ENCODE assay signal across 18 cellular contexts in genomic region chr1:100390507-100390906, GRCh38. TPM values are rescaled to one million over a fixed set of nuclear protein-coding genes. Genes with fewer than 3 reads are reported as not detected.
DNase-seq lines count a peak whose midpoint lies in the region; ATAC-seq, FAIRE-seq and TF ChIP-seq lines count a peak whose summit lies in the region.
"Had no signal": no experiment of that assay in that cellular context is flagged by ENCODE, and none has a peak within 500 bp of the region (broad histone marks: within the 10 kb centered on the region; RNA-seq: fewer than 3 reads in every experiment).

No MANE protein-coding gene starts in this region.

- peaks cover 78% of the 10 kb centered on the region for H3K4me1 Mint-ChIP-seq in activated naive CD8-positive, alpha-beta T cell treated with anti-CD3 and anti-CD28 coated beads, Interleukin-2, amount 50 U/mL, for 24 hours

- peaks cover 11% of the 10 kb centered on the region for H3K4me1 ChIP-seq in cardiac muscle cell (ENCODE audit: low read depth)
- peaks cover 0 to 46% (median 10%) of the 10 kb centered on the region in 9 donors for H3K4me1 ChIP-seq in heart right ventricle
- peaks cover 0 to 24% (median 22%) of the 10 kb centered on the region in 4 donors for H3K4me1 ChIP-seq in esophagus muscularis mucosa
- H3K4me1 ChIP-seq: SJCRH30 had no signal

- H3K27ac Mint-ChIP-seq in activated naive CD8-positive, alpha-beta T cell treated with anti-CD3 and anti-CD28 coated beads, Interleukin-2, amount 50 U/mL, for 24 hours, result peak overlapping the region; percentile 6

- DNase-seq in cardiac muscle cell (ENCODE audit: low read depth in 1 of 2, low spot score in 1 of 2), result no peak
- no peak for DNase-seq in heart right ventricle
- no peak for DNase-seq in GM19239 (ENCODE audit: insufficient read length, low spot score)
- no peak for DNase-seq in activated naive CD8-positive, alpha-beta T cell treated with anti-CD3 and anti-CD28 coated beads, Interleukin-2, amount 50 U/mL, for 24 hours
- no peak for DNase-seq in esophagus muscularis mucosa (ENCODE audit: extremely low spot score)
- DNase-seq in NCI-H2196 treated with DMSO at 0.1 percent for 48 hours (lab: John Stamatoyannopoulos, UW; ENCODE audit: unreplicated experiment), result no peak
- no peak for DNase-seq in DMS 273 treated with DMSO at 0.1 percent for 48 hours (lab: John Stamatoyannopoulos, UW)
- DNase-seq: GDM1, GM23248, KBM-7, NCI-H1436, NCI-H2029, NCI-H2171, NCI-H774, PC-3, SJCRH30 had no signal

- TF ChIP-seq POLR2A in esophagus muscularis mucosa (IDR thresholded peaks at IDR 0.05; ENCODE audit: low read depth), result no peak

- H3K9me3 ChIP-seq in cardiac muscle cell (ENCODE audit: low read depth), result no peaks in the 10 kb centered on the region
- no peaks in the 10 kb centered on the region for H3K9me3 ChIP-seq in heart right ventricle
- H3K9me3 ChIP-seq in esophagus muscularis mucosa, result no peaks in the 10 kb centered on the region
- H3K9me3 ChIP-seq: SJCRH30 had no signal

- H3K27me3 ChIP-seq in cardiac muscle cell, result no peaks in the 10 kb centered on the region
- no peaks in the 10 kb centered on the region for H3K27me3 ChIP-seq in heart right ventricle
- H3K27me3 ChIP-seq in esophagus muscularis mucosa, result no peaks in the 10 kb centered on the region
- H3K27me3 ChIP-seq: SJCRH30 had no signal

- H3K36me3 ChIP-seq in cardiac muscle cell, result no peaks in the 10 kb centered on the region
- H3K36me3 ChIP-seq in heart right ventricle, result peaks cover 0 to 33% (median 0%) of the 10 kb centered on the region in 9 donors
- peaks cover 0 to 11% (median 5%) of the 10 kb centered on the region in 4 donors for H3K36me3 ChIP-seq in esophagus muscularis mucosa

- TF ChIP-seq CTCF in cardiac muscle cell (IDR thresholded peaks at IDR 0.05; ENCODE audit: low read depth, low read length) (no peak), heart right ventricle (IDR thresholded peaks at IDR 0.05) (no peak), esophagus muscularis mucosa (IDR thresholded peaks at IDR 0.05) (no peak)

- H3K4me3 Mint-ChIP-seq in activated naive CD8-positive, alpha-beta T cell treated with anti-CD3 and anti-CD28 coated beads, Interleukin-2, amount 50 U/mL, for 24 hours, result no peak overlapping the region

- intact Hi-C loops in heart right ventricle (cut with DNase I) (no loop called here), esophagus muscularis mucosa (cut with DNase I) (no loop called here)

- no peak for ATAC-seq in heart right ventricle
- no peak for ATAC-seq in activated naive CD8-positive, alpha-beta T cell treated with anti-CD3 and anti-CD28 coated beads, Interleukin-2, amount 50 U/mL, for 24 hours
- ATAC-seq: GM12878, HCT116, PC-3 had no signal

- H3K4me3 ChIP-seq in cardiac muscle cell (no peak overlapping the region), heart right ventricle (no peak overlapping the region), esophagus muscularis mucosa (no peak overlapping the region)
- H3K4me3 ChIP-seq: GM12878, GM23248, SJCRH30 had no signal

- no peaks in the 10 kb centered on the region for H3K27me3 Mint-ChIP-seq in activated naive CD8-positive, alpha-beta T cell treated with anti-CD3 and anti-CD28 coated beads, Interleukin-2, amount 50 U/mL, for 24 hours

- FAIRE-seq in GM19239 (lab: Jason Lieb, UNC), result peak; percentile 18
- FAIRE-seq: GM12878 had no signal

- peak overlapping the region; percentile 47 for H3K27ac ChIP-seq in cardiac muscle cell
- H3K27ac ChIP-seq in heart right ventricle, result no peak overlapping the region
- H3K27ac ChIP-seq in esophagus muscularis mucosa (replicated peaks in 1 of 4), result no peak overlapping the region
- H3K27ac ChIP-seq: GM23248, SJCRH30 had no signal

- peaks cover 14% of the 10 kb centered on the region for H3K36me3 Mint-ChIP-seq in activated naive CD8-positive, alpha-beta T cell treated with anti-CD3 and anti-CD28 coated beads, Interleukin-2, amount 50 U/mL, for 24 hours (ENCODE audit: low read depth)

- WGBS in heart right ventricle, 2 donors, result 99 to 100% methylated on average over 1 of the region's 1 CpG
- WGBS in esophagus muscularis mucosa, result 85% methylated on average over 1 of the region's 1 CpG

- no peak for TF ChIP-seq EP300 in esophagus muscularis mucosa (IDR thresholded peaks at IDR 0.05)

- no peaks in the 10 kb centered on the region for H3K9me3 Mint-ChIP-seq in activated naive CD8-positive, alpha-beta T cell treated with anti-CD3 and anti-CD28 coated beads, Interleukin-2, amount 50 U/mL, for 24 hours

RNA-seq across cellular contexts. Expression of gene CDC14A, which starts 38.2 kb away (rescaled TPM):
- total RNA-seq in cardiac muscle cell (16.9 and 18.1 TPM in 2 replicates), heart right ventricle (1 to 10 TPM; 2.0 to 4.0 (median 3.3) TPM), esophagus muscularis mucosa (10 to 100 TPM in 1 of 4 donors, 1 to 10 TPM in 3; 6.6 to 12.2 (median 7.4) TPM)
- polyA plus RNA-seq in cardiac muscle cell (9.6 and 14.3 TPM in 2 replicates), heart right ventricle (1 to 10 TPM; 1.4 to 3.0 TPM)
